In the genomic region with DNA sequence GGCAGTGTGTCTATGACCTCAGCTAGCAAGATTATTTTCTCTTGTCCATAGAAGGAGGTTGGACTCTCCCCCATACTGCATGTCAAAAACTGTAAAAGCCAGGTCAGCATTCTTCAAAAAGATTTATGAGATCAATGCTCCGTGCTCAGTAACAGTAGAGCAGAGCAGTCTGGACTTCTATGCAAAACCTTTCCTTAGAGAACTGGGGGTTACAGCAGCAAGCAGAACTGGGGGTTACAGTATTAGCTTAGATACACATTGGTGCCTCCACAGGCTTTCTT, we compare ENCODE assay signal across 14 cellular contexts.
"Had no signal": no experiment of that assay in that cellular context is flagged by ENCODE, and none has a peak within 500 bp of the region (broad histone marks: within the 10 kb centered on the region; RNA-seq: fewer than 3 reads in every experiment).

No MANE protein-coding gene starts in this region.

- H3K27me3 ChIP-seq: body of pancreas, left lung, transverse colon had no signal

- H3K9me3 ChIP-seq: body of pancreas, left lung, transverse colon had no signal

- H3K27me3 Mint-ChIP-seq: activated CD4-positive, alpha-beta T cell treated with anti-CD3 and anti-CD28 coated beads for 36 hours; activated CD8-positive, alpha-beta memory T cell treated with anti-CD3 and anti-CD28 coated beads, Interleukin-2, amount 10 ng/mL, durations not matched to agents 7 days and 5 days; activated naive CD8-positive, alpha-beta T cell treated with anti-CD3 and anti-CD28 coated beads, Interleukin-2, amount 10 ng/mL, durations not matched to agents 7 days and 5 days; activated T-helper 17 cell treated with anti-CD3 and anti-CD28 coated beads, Interleukin-2, amount 50 U/mL, for 72 hours; stimulated activated naive CD8-positive, alpha-beta T cell treated with anti-CD3 and anti-CD28 coated beads, Interleukin-15, Interleukin-2, amounts not matched to agents 100 ng/mL and 50 ng/mL, for 24 hours had no signal

- H3K4me1 ChIP-seq: transverse colon had no signal

- H3K27ac ChIP-seq: body of pancreas, left lung, transverse colon had no signal

- H3K36me3 ChIP-seq: left lung, transverse colon had no signal

- H3K9me3 Mint-ChIP-seq: activated naive CD8-positive, alpha-beta T cell treated with anti-CD3 and anti-CD28 coated beads, Interleukin-2, amount 10 ng/mL, durations not matched to agents 7 days and 5 days; activated T-helper 17 cell treated with anti-CD3 and anti-CD28 coated beads, Interleukin-2, amount 50 U/mL, for 72 hours; stimulated activated naive CD8-positive, alpha-beta T cell treated with anti-CD3 and anti-CD28 coated beads, Interleukin-15, Interleukin-2, amounts not matched to agents 100 ng/mL and 50 ng/mL, for 24 hours had no signal

- H3K36me3 Mint-ChIP-seq: activated CD8-positive, alpha-beta memory T cell treated with anti-CD3 and anti-CD28 coated beads, Interleukin-2, amount 10 ng/mL, durations not matched to agents 7 days and 5 days; activated naive CD8-positive, alpha-beta T cell treated with anti-CD3 and anti-CD28 coated beads, Interleukin-2, amount 10 ng/mL, durations not matched to agents 7 days and 5 days; WTC11 had no signal

- H3K4me3 ChIP-seq: body of pancreas, left lung, transverse colon had no signal

- DNase-seq: activated CD4-positive, alpha-beta T cell treated with anti-CD3 and anti-CD28 coated beads, Interleukin-2, amount 50 U/mL, for 48 hours; activated CD8-positive, alpha-beta memory T cell treated with anti-CD3 and anti-CD28 coated beads, Interleukin-2, amount 10 ng/mL, durations not matched to agents 7 days and 5 days; activated naive CD8-positive, alpha-beta T cell treated with anti-CD3 and anti-CD28 coated beads, Interleukin-2, amount 10 ng/mL, durations not matched to agents 7 days and 5 days; foreskin melanocyte; hypothalamus; islet precursor cell; left lung; SW 1271; transverse colon had no signal

- ATAC-seq: activated CD8-positive, alpha-beta memory T cell treated with anti-CD3 and anti-CD28 coated beads, Interleukin-2, amount 10 ng/mL, durations not matched to agents 7 days and 5 days; activated T-helper 17 cell treated with anti-CD3 and anti-CD28 coated beads, Interleukin-2, amount 50 U/mL, for 72 hours; body of pancreas had no signal

- H3K4me3 Mint-ChIP-seq: activated CD4-positive, alpha-beta T cell treated with anti-CD3 and anti-CD28 coated beads for 36 hours; activated CD8-positive, alpha-beta memory T cell treated with anti-CD3 and anti-CD28 coated beads, Interleukin-2, amount 10 ng/mL, durations not matched to agents 7 days and 5 days; activated naive CD8-positive, alpha-beta T cell treated with anti-CD3 and anti-CD28 coated beads, Interleukin-2, amount 10 ng/mL, durations not matched to agents 7 days and 5 days; activated T-helper 17 cell treated with anti-CD3 and anti-CD28 coated beads, Interleukin-2, amount 50 U/mL, for 72 hours; stimulated activated naive CD8-positive, alpha-beta T cell treated with anti-CD3 and anti-CD28 coated beads, Interleukin-15, Interleukin-2, amounts not matched to agents 100 ng/mL and 50 ng/mL, for 24 hours; WTC11 had no signal

- H3K27ac Mint-ChIP-seq: activated CD4-positive, alpha-beta T cell treated with anti-CD3 and anti-CD28 coated beads for 36 hours; activated CD8-positive, alpha-beta memory T cell treated with anti-CD3 and anti-CD28 coated beads, Interleukin-2, amount 10 ng/mL, durations not matched to agents 7 days and 5 days; activated naive CD8-positive, alpha-beta T cell treated with anti-CD3 and anti-CD28 coated beads, Interleukin-2, amount 10 ng/mL, durations not matched to agents 7 days and 5 days; activated T-helper 17 cell treated with anti-CD3 and anti-CD28 coated beads, Interleukin-2, amount 50 U/mL, for 72 hours; stimulated activated naive CD8-positive, alpha-beta T cell treated with anti-CD3 and anti-CD28 coated beads, Interleukin-15, Interleukin-2, amounts not matched to agents 100 ng/mL and 50 ng/mL, for 24 hours; WTC11 had no signal
